8 cellular contexts compared by ENCODE assay signal in the genomic region with DNA sequence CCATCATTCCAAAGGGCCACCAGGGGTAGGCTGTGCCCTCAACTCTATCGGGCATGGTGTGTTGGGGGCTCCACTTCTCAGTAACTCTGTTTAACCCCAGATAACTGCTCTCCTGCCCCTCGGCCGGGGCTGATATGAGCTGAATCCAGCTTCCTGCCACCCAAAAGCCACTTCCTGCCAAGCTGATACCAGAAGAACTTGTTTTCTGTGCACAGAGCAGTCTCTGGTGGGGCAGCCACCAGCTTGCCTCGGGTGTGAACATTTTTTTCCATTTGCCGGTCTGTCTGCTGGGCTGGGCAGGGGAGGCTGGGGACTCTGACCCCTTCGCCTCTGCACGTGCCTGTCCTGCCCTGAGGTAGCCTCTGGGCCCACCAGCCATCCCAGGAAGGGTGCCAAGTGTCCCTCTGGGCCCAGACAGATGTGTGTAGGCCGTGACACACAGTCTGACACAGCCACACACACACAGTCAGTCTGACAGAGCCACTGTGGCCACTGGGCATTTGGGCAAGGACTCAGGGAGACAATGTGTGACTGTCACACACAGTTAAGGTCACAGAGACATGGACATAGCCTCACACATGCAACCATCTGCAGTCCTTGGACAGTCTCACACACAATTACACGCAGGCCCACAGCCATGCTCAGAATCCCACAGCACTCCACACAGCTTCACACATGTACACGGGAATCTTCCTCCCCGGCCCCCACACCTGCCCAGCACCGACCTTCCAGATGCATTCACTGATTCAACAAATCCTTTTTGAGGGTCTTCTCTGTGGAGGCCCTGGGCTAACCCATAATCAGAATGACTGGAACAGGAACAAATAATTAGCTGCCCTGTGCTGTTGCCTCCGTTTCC. TPM values are rescaled to one million over a fixed set of nuclear protein-coding genes. Genes with fewer than 3 reads are reported as not detected.
DNase-seq lines count a peak whose midpoint lies in the region; ATAC-seq and TF ChIP-seq lines count a peak whose summit lies in the region.

No MANE protein-coding gene starts in this region.

- no peaks in the 10 kb centered on the region for H3K27me3 Mint-ChIP-seq in activated T-helper 2 cell treated with anti-CD3 and anti-CD28 coated beads, Interferon-gamma antibody, Interleukin-2, Interleukin-4, amounts not matched to agents 10 μg/mL and 5 μg/mL and 100 μg/mL, durations not matched to agents 14 hours and 24 hours and 36 hours (ENCODE audit: low read depth)
- no peaks in the 10 kb centered on the region for H3K27me3 Mint-ChIP-seq in naive B cell

- no peaks in the 10 kb centered on the region for H3K9me3 Mint-ChIP-seq in activated T-helper 2 cell treated with anti-CD3 and anti-CD28 coated beads, Interferon-gamma antibody, Interleukin-2, Interleukin-4, amounts not matched to agents 10 μg/mL and 5 μg/mL and 100 μg/mL, durations not matched to agents 14 hours and 24 hours and 36 hours
- H3K9me3 Mint-ChIP-seq in naive B cell = no peaks in the 10 kb centered on the region

- no peak overlapping the region for H3K27ac ChIP-seq in sigmoid colon

- H3K36me3 Mint-ChIP-seq in activated T-helper 2 cell treated with anti-CD3 and anti-CD28 coated beads, Interferon-gamma antibody, Interleukin-2, Interleukin-4, amounts not matched to agents 10 μg/mL and 5 μg/mL and 100 μg/mL, durations not matched to agents 14 hours and 24 hours and 36 hours (ENCODE audit: low read depth) = peaks cover 8% of the 10 kb centered on the region
- H3K36me3 Mint-ChIP-seq in naive B cell = no peaks in the 10 kb centered on the region

- peak overlapping the region; percentile 99 for H3K27ac Mint-ChIP-seq in activated T-helper 2 cell treated with anti-CD3 and anti-CD28 coated beads, Interferon-gamma antibody, Interleukin-2, Interleukin-4, amounts not matched to agents 10 μg/mL and 5 μg/mL and 100 μg/mL, durations not matched to agents 14 hours and 24 hours and 36 hours
- H3K27ac Mint-ChIP-seq in naive B cell = peak overlapping the region; percentile 82 to 95 (median 85)

- H3K27me3 ChIP-seq in sigmoid colon = peaks cover 0 to 4% (median 0%) of the 10 kb centered on the region in 3 donors

- H3K4me3 Mint-ChIP-seq in activated T-helper 2 cell treated with anti-CD3 and anti-CD28 coated beads, Interferon-gamma antibody, Interleukin-2, Interleukin-4, amounts not matched to agents 10 μg/mL and 5 μg/mL and 100 μg/mL, durations not matched to agents 14 hours and 24 hours and 36 hours (ENCODE audit: low read depth) = peak overlapping the region; percentile 75
- peak overlapping the region; percentile 15 to 84 (median 76) for H3K4me3 Mint-ChIP-seq in naive B cell

- no peaks in the 10 kb centered on the region for H3K9me3 ChIP-seq in sigmoid colon

- peak; percentile 41 for DNase-seq in CD1c-positive myeloid dendritic cell (ENCODE audit: extremely low spot score)
- peak; percentile 96 for DNase-seq in OCI-M2 (lab: John Stamatoyannopoulos, UW; ENCODE audit: unreplicated experiment)
- peak; percentile 74 for DNase-seq in activated T-helper 2 cell treated with anti-CD3 and anti-CD28 coated beads, Interferon-gamma antibody, Interleukin-2, Interleukin-4, amounts not matched to agents 10 μg/mL and 5 μg/mL and 100 μg/mL, durations not matched to agents 14 hours and 24 hours and 36 hours (ENCODE audit: low spot score)
- DNase-seq in naive B cell = no peak
- no peak for DNase-seq in NCI-H345 treated with DMSO at 0.1 percent for 48 hours (lab: John Stamatoyannopoulos, UW; ENCODE audit: unreplicated experiment)
- no peak for DNase-seq in sigmoid colon
- no peak for DNase-seq in NCI-H446 (lab: John Stamatoyannopoulos, UW)
- no peak for DNase-seq in HuH-7 (ENCODE audit: low spot score)

- TF ChIP-seq POLR2A in sigmoid colon (IDR thresholded peaks at IDR 0.05) = no peak

- WGBS in sigmoid colon, 2 donors = 49 to 51% methylated on average over 13 of the region's 13 CpGs

- no peak for TF ChIP-seq CTCF in sigmoid colon (IDR thresholded peaks at IDR 0.05)

- no peak overlapping the region for H3K4me3 ChIP-seq in sigmoid colon

- ATAC-seq in naive B cell (ENCODE audit: low read depth in 2 of 2) = no peak

- peaks cover 0 to 28% (median 27%) of the 10 kb centered on the region in 4 donors for H3K4me1 ChIP-seq in sigmoid colon

- intact Hi-C loops in activated T-helper 2 cell treated with anti-CD3 and anti-CD28 coated beads, Interferon-gamma antibody, Interleukin-2, Interleukin-4, amounts not matched to agents 10 μg/mL and 5 μg/mL and 100 μg/mL, durations not matched to agents 14 hours and 24 hours and 36 hours (cut with micrococcal nuclease) = no loop called here
- intact Hi-C loops in sigmoid colon (cut with DNase I) = no loop called here

- TF ChIP-seq EP300 in sigmoid colon (IDR thresholded peaks at IDR 0.05) = no peak

- H3K4me1 Mint-ChIP-seq in activated T-helper 2 cell treated with anti-CD3 and anti-CD28 coated beads, Interferon-gamma antibody, Interleukin-2, Interleukin-4, amounts not matched to agents 10 μg/mL and 5 μg/mL and 100 μg/mL, durations not matched to agents 14 hours and 24 hours and 36 hours (ENCODE audit: low read depth) = peaks cover 52% of the 10 kb centered on the region
- H3K4me1 Mint-ChIP-seq in naive B cell = peaks cover 39 to 47% (median 42%) of the 10 kb centered on the region in 3 donors

- H3K36me3 ChIP-seq in sigmoid colon = no peaks in the 10 kb centered on the region

RNA-seq across cellular contexts. Expression of a gene that starts 45.1 kb away (rescaled TPM):
- 13.2 and 14.2 TPM in 2 replicates for total RNA-seq in activated T-helper 2 cell treated with anti-CD3 and anti-CD28 coated beads, Interferon-gamma antibody, Interleukin-2, Interleukin-4, amounts not matched to agents 10 μg/mL and 5 μg/mL and 100 μg/mL, durations not matched to agents 14 hours and 24 hours and 36 hours
- polyA plus RNA-seq in naive B cell (ENCODE audit: low read depth in 6 of 6) (1 to 10 TPM in 5 of 6 donors, not detected in 1; 1.3 to 4.2 (median 1.5) TPM), sigmoid colon (10 to 100 TPM; 16.8 to 34.7 (median 21.9) TPM)
- total RNA-seq in sigmoid colon = 10 to 100 TPM in 3 of 4 donors, 1 to 10 TPM in 1; 9.2 to 23.8 (median 14.0) TPM

Comparison
In these comparisons a context has a peak if more than half of its experiments do, and no peak if none do; other contexts are left out.
1. DNase-seq: peak in CD1c-positive myeloid dendritic cell (single experiment), OCI-M2 (single experiment) and activated T-helper 2 cell treated with anti-CD3 and anti-CD28 coated beads, Interferon-gamma antibody, Interleukin-2, Interleukin-4, amounts not matched to agents 10 μg/mL and 5 μg/mL and 100 μg/mL, durations not matched to agents 14 hours and 24 hours and 36 hours (single experiment); none in naive B cell (single experiment), NCI-H345 treated with DMSO at 0.1 percent for 48 hours (single experiment), sigmoid colon (single experiment), NCI-H446 (0 of 2) and HuH-7 (single experiment).